ENCODE assay signal across 17 cellular contexts in genomic region chr18:67514465-67514864, GRCh38. TPM values are rescaled to one million over a fixed set of nuclear protein-coding genes. Genes with fewer than 3 reads are reported as not detected.
DNase-seq lines count a peak whose midpoint lies in the region; ATAC-seq and TF ChIP-seq lines count a peak whose summit lies in the region.
"Had no signal": no experiment of that assay in that cellular context is flagged by ENCODE, and none has a peak within 500 bp of the region (broad histone marks: within the 10 kb centered on the region; RNA-seq: fewer than 3 reads in every experiment).

No MANE protein-coding gene starts in this region.

- H3K36me3 ChIP-seq in A673 (ENCODE audit: insufficient read depth, low read length, poor library complexity, severe bottlenecking) (peaks cover 54% of the 10 kb centered on the region), IMR-90 (ENCODE audit: control insufficient read depth, insufficient read depth, low read length) (peaks cover 22% of the 10 kb centered on the region)
- H3K36me3 ChIP-seq: BE2C had no signal

- H3K4me1 Mint-ChIP-seq in naive thymus-derived CD8-positive, alpha-beta T cell, result peaks cover 14 to 41% (median 33%) of the 10 kb centered on the region in 4 donors

- H3K27ac ChIP-seq in A673 (ENCODE audit: low read depth, low read length, poor library complexity, severe bottlenecking), result no peak overlapping the region
- H3K27ac ChIP-seq in IMR-90 (ENCODE audit: insufficient read depth, low read length), result no peak overlapping the region
- no peak overlapping the region for H3K27ac ChIP-seq in coronary artery

- BruUV-seq in A673 (replicated peaks; lab: Mats Ljungman, UMichigan), result no TSS peak
- BruUV-seq in IMR-90 (replicated peaks; lab: Mats Ljungman, UMichigan), result no TSS peak

- H3K4me1 ChIP-seq in A673 (ENCODE audit: insufficient read depth, low read length, poor library complexity, severe bottlenecking), result peaks cover 9% of the 10 kb centered on the region
- peaks cover 12% of the 10 kb centered on the region for H3K4me1 ChIP-seq in IMR-90 (ENCODE audit: control insufficient read depth, insufficient read depth, low read length)

- no peak overlapping the region for H3K56ac ChIP-seq in IMR-90 (ENCODE audit: extremely low read depth, insufficient read depth, low read length)

- TF ChIP-seq RAD21 in IMR-90 (IDR thresholded peaks at IDR 0.05; ENCODE audit: low read length), result no peak

- peak overlapping the region in 7 of 10 donors; percentile 9 to 98 (median 90) for H3K4me3 Mint-ChIP-seq in naive thymus-derived CD8-positive, alpha-beta T cell

- peaks cover 0 to 22% (median 3%) of the 10 kb centered on the region in 3 donors for H3K36me3 Mint-ChIP-seq in naive thymus-derived CD8-positive, alpha-beta T cell
- H3K36me3 Mint-ChIP-seq: activated naive CD8-positive, alpha-beta T cell treated with anti-CD3 and anti-CD28 coated beads, Interleukin-2, amount 10 ng/mL, durations not matched to agents 7 days and 5 days had no signal

- dilution Hi-C loops in IMR-90 (cut with HindIII; ENCODE audit: low sequenced_read_pairs, unreplicated experiment), result no loop called here

- peak overlapping the region; percentile 35; the same call in 1 of the 2 replicates for H3K23ac ChIP-seq in IMR-90 (ENCODE audit: low read depth, low read length)

- DNase-seq in A673 (ENCODE audit: low spot score) (no peak), IMR-90 (peak; percentile 23), coronary artery (ENCODE audit: low spot score) (no peak), dedifferentiated amniotic fluid mesenchymal stem cell (ENCODE audit: extremely low spot score) (no peak), HEK293T (ENCODE audit: extremely low spot score) (no peak), AG20443 (ENCODE audit: low spot score) (no peak)
- no peak for DNase-seq in naive thymus-derived CD8-positive, alpha-beta T cell
- DNase-seq: activated CD8-positive, alpha-beta memory T cell treated with anti-CD3 and anti-CD28 coated beads, Interleukin-2, amount 50 U/mL, for 4 hours; activated naive CD8-positive, alpha-beta T cell treated with anti-CD3 and anti-CD28 coated beads, Interleukin-2, amount 10 ng/mL, durations not matched to agents 7 days and 5 days; BE2C; DND-41; NCI-H187; NK-92 treated with Interleukin-12 subunit alpha and Interleukin-12 subunit beta, amount 100 ng/mL, for 24 hours; SHP77 treated with DMSO at 0.1 percent for 48 hours; trophoblast cell had no signal

- peak overlapping the region; percentile 22; the same call in 1 of the 2 replicates for H3K14ac ChIP-seq in IMR-90 (replicated peaks; ENCODE audit: low read depth, low read length)

- no peak overlapping the region for H4K5ac ChIP-seq in IMR-90 (ENCODE audit: low read depth, low read length)

- ATAC-seq in IMR-90 (ENCODE audit: low read depth), result no peak
- no peak for ATAC-seq in naive thymus-derived CD8-positive, alpha-beta T cell
- no peak for ATAC-seq in HG03280 (IDR thresholded peaks at IDR 0.05; ENCODE audit: unreplicated experiment)
- ATAC-seq: GM12878 had no signal

- H3K9me3 ChIP-seq in A673 (ENCODE audit: low read depth, low read length, poor library complexity, severe bottlenecking), result no peaks in the 10 kb centered on the region
- no peaks in the 10 kb centered on the region for H3K9me3 ChIP-seq in IMR-90 (ENCODE audit: control insufficient read depth, insufficient read depth, low read length)
- H3K9me3 ChIP-seq: BE2C had no signal

- POLR2A ChIA-PET in A673 (lab: Charles Lee; ENCODE audit: low non-redundant PET), result no interaction called here
- POLR2A ChIA-PET in IMR-90 (lab: Charles Lee; ENCODE audit: unreplicated experiment), result no interaction called here
- POLR2A ChIA-PET in naive thymus-derived CD8-positive, alpha-beta T cell (lab: Charles Lee), result no interaction called here
- POLR2A ChIA-PET in HEK293T (lab: Yijun Ruan, JAX), result no interaction called here

- no peak overlapping the region for H2BK20ac ChIP-seq in IMR-90 (ENCODE audit: low read depth, low read length)

- CTCF ChIA-PET in A673 (lab: Charles Lee) (no interaction called here), IMR-90 (lab: Yijun Ruan, JAX) (interaction anchor here (1.0 to 1.5 kb wide), 2 partner anchors 155 to 764 kb away, joined by 3 read pairs; no protein-coding TSS in a partner anchor), HEK293T (lab: Yijun Ruan, JAX) (no interaction called here)

- TF ChIP-seq CTCF in A673 (conservative IDR thresholded peaks at IDR 0.05; ENCODE audit: low read depth, low read length), result no peak
- TF ChIP-seq CTCF in IMR-90 (conservative IDR thresholded peaks at IDR 0.05; ENCODE audit: low read depth, low read length), result no peak
- TF ChIP-seq CTCF in coronary artery (IDR thresholded peaks at IDR 0.05), result no peak

- H3K4me3 ChIP-seq in A673 (ENCODE audit: low read depth, low read length, poor library complexity, severe bottlenecking), result peak overlapping the region; percentile 85
- H3K4me3 ChIP-seq in IMR-90 (ENCODE audit: insufficient read depth, low read depth, low read length), result peak overlapping the region; percentile 96
- peak overlapping the region; percentile 93 for H3K4me3 ChIP-seq in coronary artery
- H3K4me3 ChIP-seq: GM12878 had no signal

- no peak overlapping the region for H4K91ac ChIP-seq in IMR-90 (ENCODE audit: insufficient read depth, low read depth, low read length)

- H3K9me3 Mint-ChIP-seq in naive thymus-derived CD8-positive, alpha-beta T cell, result peaks cover 0 to 14% (median 2%) of the 10 kb centered on the region in 9 donors
- H3K9me3 Mint-ChIP-seq: activated naive CD8-positive, alpha-beta T cell treated with anti-CD3 and anti-CD28 coated beads, Interleukin-2, amount 10 ng/mL, durations not matched to agents 7 days and 5 days had no signal

- no peaks in the 10 kb centered on the region for H3K27me3 ChIP-seq in A673 (replicated peaks; ENCODE audit: insufficient read depth, low read depth, low read length, poor library complexity)
- H3K27me3 ChIP-seq in IMR-90 (ENCODE audit: control insufficient read depth, insufficient read depth, low read length), result no peaks in the 10 kb centered on the region
- H3K27me3 ChIP-seq: BE2C had no signal

- in situ Hi-C loops in IMR-90 (cut with MboI; ENCODE audit: low sequenced_read_pairs), result loop anchor here (5.0 to 10.0 kb wide), 4 partner anchors 297 to 1150 kb away; no protein-coding TSS in a partner anchor

- peaks cover 0 to 3% (median 0%) of the 10 kb centered on the region in 5 donors for H3K27me3 Mint-ChIP-seq in naive thymus-derived CD8-positive, alpha-beta T cell

- H3K4me2 ChIP-seq in IMR-90 (ENCODE audit: low read depth, low read length), result peak overlapping the region; percentile 98

- H2BK5ac ChIP-seq in IMR-90 (ENCODE audit: low read depth, low read length, poor library complexity, severe bottlenecking), result peak overlapping the region; percentile 30

- peak overlapping the region in 6 of 10 donors; percentile 5 to 93 (median 20) for H3K27ac Mint-ChIP-seq in naive thymus-derived CD8-positive, alpha-beta T cell
- H3K27ac Mint-ChIP-seq: activated naive CD8-positive, alpha-beta T cell treated with anti-CD3 and anti-CD28 coated beads, Interleukin-2, amount 10 ng/mL, durations not matched to agents 7 days and 5 days had no signal

- H2BK120ac ChIP-seq in IMR-90 (ENCODE audit: low read depth, low read length), result no peak overlapping the region

- H2AK9ac ChIP-seq in IMR-90 (replicated peaks; ENCODE audit: low read depth, low read length, poor library complexity), result no peak overlapping the region

- H3K4ac ChIP-seq in IMR-90 (ENCODE audit: low read depth, low read length), result no peak overlapping the region

- no peak overlapping the region for H2AFZ ChIP-seq in IMR-90 (replicated peaks; ENCODE audit: low read length, poor library complexity)

- H3K18ac ChIP-seq in IMR-90 (ENCODE audit: low read depth, low read length), result no peak overlapping the region; the same call in none of the 2 replicates

- H4K8ac ChIP-seq in IMR-90 (ENCODE audit: low read depth in 2 of 2, low read length in 2 of 2), result no peak overlapping the region

- no peak for TF ChIP-seq POLR2A in IMR-90 (IDR thresholded peaks at IDR 0.05; ENCODE audit: low read depth, low read length)

- intact Hi-C loops in A673 (cut with micrococcal nuclease; ENCODE audit: unreplicated experiment) (loop anchor here (10.0 kb wide), 3 partner anchors 80 to 1150 kb away; no protein-coding TSS in a partner anchor), IMR-90 (cut with micrococcal nuclease) (loop anchor here (10.0 kb wide), 1 partner anchor 750 kb away; no protein-coding TSS in a partner anchor)

- no CpG with 5 or more reads among the region's 3 CpGs for WGBS in IMR-90 (ENCODE audit: extremely low coverage in 2 of 2, insufficient read length in 1 of 2), 2 experiments

- peak overlapping the region; percentile 96 for H3K9ac ChIP-seq in IMR-90 (ENCODE audit: low read depth, low read length)

- peaks cover 12% of the 10 kb centered on the region; the same call in 1 of the 2 replicates for H4K20me1 ChIP-seq in IMR-90 (ENCODE audit: insufficient read depth, low read length)

- H2BK15ac ChIP-seq in IMR-90 (ENCODE audit: low read depth, low read length), result no peak overlapping the region

- peaks cover 26 to 56% of the 10 kb centered on the region in 2 experiments for H3K79me1 ChIP-seq in IMR-90 (ENCODE audit: low read depth in 1 of 2, low read length in 2 of 2)

- H2AK5ac ChIP-seq in IMR-90 (ENCODE audit: low read depth, low read length), result no peak overlapping the region

- peaks cover 10% of the 10 kb centered on the region for H3K9me1 ChIP-seq in IMR-90 (ENCODE audit: insufficient read depth, low read length)

TF ChIP-seq in IMR-90, 13 proteins besides CTCF, POLR2A, EP300 and RAD21 (continues in another document):
- TF ChIP-seq NFE2L2 (IDR thresholded peaks at IDR 0.05; ENCODE audit: low read depth, low read length) (no peak), RFX5 (IDR thresholded peaks at IDR 0.05; ENCODE audit: low read depth, low read length) (no peak), RCOR1 (IDR thresholded peaks at IDR 0.05; ENCODE audit: insufficient replicate concordance, low read length) (no peak), CHD1 (IDR thresholded peaks at IDR 0.05; ENCODE audit: low read depth, low read length) (no peak), CEBPB (IDR thresholded peaks at IDR 0.05; ENCODE audit: low read depth, low read length) (no peak)

TF ChIP-seq in HEK293T, 16 proteins besides CTCF, POLR2A, EP300 and RAD21 (continues in another document):
- TF ChIP-seq ARNT (IDR thresholded peaks at IDR 0.05) (no peak), TARDBP (IDR thresholded peaks at IDR 0.05) (no peak), BHLHE40 (IDR thresholded peaks at IDR 0.05; ENCODE audit: borderline replicate concordance) (no peak), FOXA1 (IDR thresholded peaks at IDR 0.05) (no peak), CTBP1 (IDR thresholded peaks at IDR 0.05; ENCODE audit: borderline replicate concordance) (no peak), SP1 (IDR thresholded peaks at IDR 0.05) (no peak), L3MBTL2 (conservative IDR thresholded peaks at IDR 0.05) (no peak), HDGF (IDR thresholded peaks at IDR 0.05; ENCODE audit: borderline replicate concordance) (no peak), SUZ12 (IDR thresholded peaks at IDR 0.05) (no peak)

RNA-seq across cellular contexts. Expression of gene DSEL, which starts 2.1 kb away (rescaled TPM):
- total RNA-seq in A673 (2021) (24.9 and 30.8 TPM in 2 replicates), IMR-90 (2012; rRNA removed) (100 and 145 TPM in 2 replicates)
- 13.7 and 16.8 TPM in 2 replicates for polyA plus RNA-seq in IMR-90 (2012; rRNA removed)
- 3.9 and 5.8 TPM in 2 replicates for polyA plus RNA-seq in IMR-90 (2012; cell fraction: cytosol; rRNA removed)
- polyA plus RNA-seq in IMR-90 (2012; cell fraction: nucleus; rRNA removed; ENCODE audit: low replicate concordance), result 2.7 and 11.3 TPM in 2 replicates
- 1 to 10 TPM; 2.5 to 2.9 TPM for total RNA-seq in naive thymus-derived CD8-positive, alpha-beta T cell
- polyA plus RNA-seq in naive thymus-derived CD8-positive, alpha-beta T cell, result 1 to 10 TPM; 3.3 to 5.5 (median 4.5) TPM
- polyA plus RNA-seq: GM12878 had no signal
